27 cellular contexts compared by ENCODE assay signal in the genomic region with DNA sequence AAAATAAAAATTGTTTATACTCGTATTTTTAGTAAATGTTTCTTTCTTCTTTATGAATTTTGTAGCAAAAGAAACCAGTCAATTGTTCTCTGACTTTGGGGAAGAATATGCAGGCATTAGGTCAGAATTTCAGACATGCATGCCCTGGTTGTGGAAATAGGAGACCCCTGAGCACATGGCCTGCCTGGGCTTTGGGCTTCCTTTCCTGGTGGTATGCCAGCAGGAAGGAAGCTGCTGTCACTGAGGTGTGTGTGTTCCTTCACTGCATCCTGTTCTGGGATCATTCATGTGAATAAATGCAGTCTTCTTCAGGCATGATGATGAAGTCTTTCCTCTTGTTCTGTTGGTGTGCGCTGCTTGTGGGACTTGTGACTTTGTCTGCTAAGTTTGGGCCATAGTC.
"Had no signal": no experiment of that assay in that cellular context is flagged by ENCODE, and none has a peak within 500 bp of the region (broad histone marks: within the 10 kb centered on the region; RNA-seq: fewer than 3 reads in every experiment).

No MANE protein-coding gene starts in this region.

- H3K4me3 ChIP-seq: gastrocnemius medialis, lung, prostate gland, right atrium auricular region, smooth muscle cell, suprapubic skin, transverse colon, upper lobe of right lung, uterus had no signal

- DNase-seq: effector memory CD4-positive, alpha-beta T cell; foreskin fibroblast; gastrocnemius medialis; head of caudate nucleus; left ventricle myocardium superior; mesenchymal stem cell; midbrain; naive thymus-derived CD4-positive, alpha-beta T cell; nucleus accumbens; stimulated activated CD4-positive, alpha-beta T cell treated with anti-CD3 and anti-CD28 coated beads, Interleukin-12 subunit alpha, Interleukin-12 subunit beta, amount 100 ng/mL, for 4 hours; stimulated activated CD4-positive, alpha-beta T cell treated with anti-CD3 and anti-CD28 coated beads, Interleukin-1b, Interleukin-23, amount 100 ng/mL, for 48 hours; stimulated activated CD4-positive, alpha-beta T cell treated with anti-CD3 and anti-CD28 coated beads, Interleukin-4, amount 100 ng/mL, for 1 hour; stimulated activated CD8-positive, alpha-beta memory T cell treated with anti-CD3 and anti-CD28 coated beads, Interleukin-4, amount 100 ng/mL, for 48 hours; stimulated activated naive CD4-positive, alpha-beta T cell; stimulated activated naive CD8-positive, alpha-beta T cell treated with anti-CD3 and anti-CD28 coated beads, Interleukin-15, amount 100 ng/mL, for 72 hours; transverse colon; upper lobe of right lung; uterus had no signal

- H3K4me2 ChIP-seq: smooth muscle cell had no signal

- H3K36me3 Mint-ChIP-seq: naive thymus-derived CD4-positive, alpha-beta T cell had no signal

- H3K9me3 ChIP-seq: gastrocnemius medialis, prostate gland, right atrium auricular region, suprapubic skin, transverse colon, upper lobe of right lung, uterus had no signal

- H3K27ac ChIP-seq: gastrocnemius medialis, prostate gland, right atrium auricular region, suprapubic skin, transverse colon, upper lobe of right lung, uterus had no signal

- H3K4me3 Mint-ChIP-seq: naive thymus-derived CD4-positive, alpha-beta T cell; nephron; stimulated activated naive CD8-positive, alpha-beta T cell treated with anti-CD3 and anti-CD28 coated beads, Interleukin-15, amount 100 ng/mL, for 72 hours had no signal

- H3K27me3 ChIP-seq: gastrocnemius medialis, right atrium auricular region, suprapubic skin, transverse colon, upper lobe of right lung, uterus had no signal

- H3K9me3 Mint-ChIP-seq: nephron had no signal

- H3K4me1 Mint-ChIP-seq: naive thymus-derived CD4-positive, alpha-beta T cell; nephron; stimulated activated naive CD8-positive, alpha-beta T cell treated with anti-CD3 and anti-CD28 coated beads, Interleukin-15, amount 100 ng/mL, for 72 hours had no signal

- FAIRE-seq: colon, islet of Langerhans had no signal

- H3K27ac Mint-ChIP-seq: naive thymus-derived CD4-positive, alpha-beta T cell; nephron; stimulated activated naive CD8-positive, alpha-beta T cell treated with anti-CD3 and anti-CD28 coated beads, Interleukin-15, amount 100 ng/mL, for 72 hours had no signal

- ATAC-seq: gastrocnemius medialis; left ventricle myocardium superior; naive thymus-derived CD4-positive, alpha-beta T cell; sciatic nerve; stimulated activated naive CD8-positive, alpha-beta T cell treated with anti-CD3 and anti-CD28 coated beads, Interleukin-15, amount 100 ng/mL, for 72 hours; upper lobe of right lung had no signal

- H3K4me1 ChIP-seq: gastrocnemius medialis, prostate gland, right atrium auricular region, suprapubic skin, transverse colon, upper lobe of right lung, uterus had no signal

- H3K36me3 ChIP-seq: gastrocnemius medialis, prostate gland, right atrium auricular region, suprapubic skin, transverse colon, upper lobe of right lung, uterus had no signal

- H3K27me3 Mint-ChIP-seq: naive thymus-derived CD4-positive, alpha-beta T cell; stimulated activated naive CD8-positive, alpha-beta T cell treated with anti-CD3 and anti-CD28 coated beads, Interleukin-15, amount 100 ng/mL, for 72 hours had no signal
